9 cellular contexts compared by ENCODE assay signal in genomic region chr17:44968225-44969143, GRCh38. TPM values are rescaled to one million over a fixed set of nuclear protein-coding genes. Genes with fewer than 3 reads are reported as not detected.
DNase-seq lines count a peak whose midpoint lies in the region; ATAC-seq and TF ChIP-seq lines count a peak whose summit lies in the region.
"Had no signal": no experiment of that assay in that cellular context is flagged by ENCODE, and none has a peak within 500 bp of the region (broad histone marks: within the 10 kb centered on the region; RNA-seq: fewer than 3 reads in every experiment).

C1QL1 (minus strand) TSS chr17:44968303; CDS start chr17:44968048, 255 bp downstream.

- no peak within 1 kb of the TSS for H3K27ac ChIP-seq in PC-3 (ENCODE audit: low read length)
- no peak within 1 kb of the TSS for H3K27ac ChIP-seq in naive thymus-derived CD4-positive, alpha-beta T cell (ENCODE audit: low read depth, low read length)
- H3K27ac ChIP-seq: VCaP had no signal

- no peaks in the 10 kb centered on the region for H3K79me2 ChIP-seq in PC-3 (ENCODE audit: low read length)

- H3K4me3 Mint-ChIP-seq in naive thymus-derived CD4-positive, alpha-beta T cell, result peak within 1 kb of the TSS; percentile 64 to 87 (median 78)

- H3K4me2 ChIP-seq in PC-3 (ENCODE audit: low read length), result peak within 1 kb of the TSS; percentile 96

- H3K4me1 ChIP-seq in PC-3 (ENCODE audit: insufficient read depth, low read length), result peaks cover 18% of the 10 kb centered on the region; the same call in 1 of the 2 replicates
- peaks cover 19 to 24% of the 10 kb centered on the region in 2 donors for H3K4me1 ChIP-seq in naive thymus-derived CD4-positive, alpha-beta T cell (ENCODE audit: control insufficient read depth in 2 of 2, insufficient read depth in 2 of 2, low read length in 2 of 2)

- DNase-seq in COLO668 (lab: John Stamatoyannopoulos, UW; ENCODE audit: unreplicated experiment), result peak; percentile 85
- DNase-seq in HuH-7 (ENCODE audit: low spot score), result peak; percentile 99
- peak; percentile 96 for DNase-seq in PC-3
- peak; percentile 90 to 93 for DNase-seq in activated T-cell treated with anti-CD3 and anti-CD28 coated beads, Interleukin-2, amount 50 U/mL, for 48 hours
- peak; percentile 86 for DNase-seq in fibroblast of gingiva (ENCODE audit: low read depth)
- DNase-seq in naive thymus-derived CD4-positive, alpha-beta T cell, result peak; percentile 58 to 93 (median 69)
- DNase-seq in stimulated activated CD8-positive, alpha-beta memory T cell treated with anti-CD3 and anti-CD28 coated beads, Interleukin-7, amount 100 ng/mL, for 4 hours (ENCODE audit: low read depth in 2 of 2), result peak; percentile 64 to 83

- intact Hi-C loops in PC-3 (cut with micrococcal nuclease), result loop anchor here (1.0 kb wide), 1 partner anchor 21 kb away; the partner anchor contains the start of gene KIF18B
- intact Hi-C loops in naive thymus-derived CD4-positive, alpha-beta T cell (cut with micrococcal nuclease), result loop anchor here (1.0 to 5.0 kb wide), 6 partner anchors 21 to 194 kb away; partner anchors contain the start of genes KIF18B (in 2 of the 2), DCAKD (in 1 of the 2), EFTUD2 (in 1 of the 2) and NMT1 (in 1 of the 2)

- H3K9me3 Mint-ChIP-seq in naive thymus-derived CD4-positive, alpha-beta T cell, result peaks cover 0 to 2% (median 0%) of the 10 kb centered on the region in 11 donors

- POLR2A ChIA-PET in PC-3 (lab: Charles Lee; ENCODE audit: unreplicated experiment), result interaction anchor here (0.6 kb wide), 1 partner anchor 19 kb away, joined by 11 read pairs; no protein-coding TSS in a partner anchor
- POLR2A ChIA-PET in naive thymus-derived CD4-positive, alpha-beta T cell (lab: Charles Lee), result no interaction called here

- H3K36me3 ChIP-seq in PC-3 (ENCODE audit: low read depth, low read length), result no peaks in the 10 kb centered on the region
- no peaks in the 10 kb centered on the region for H3K36me3 ChIP-seq in naive thymus-derived CD4-positive, alpha-beta T cell (ENCODE audit: control insufficient read depth in 2 of 3, insufficient read depth in 3 of 3, low read length in 3 of 3)

- H3K36me3 Mint-ChIP-seq in naive thymus-derived CD4-positive, alpha-beta T cell, result peaks cover 0 to 8% (median 0%) of the 10 kb centered on the region in 5 donors

- TF ChIP-seq CTCF in PC-3 (conservative IDR thresholded peaks at IDR 0.05; ENCODE audit: low read depth, low read length), result no peak

- H2AFZ ChIP-seq in PC-3 (ENCODE audit: low read length), result peak within 1 kb of the TSS; percentile 99

- no peaks in the 10 kb centered on the region for H3K9me3 ChIP-seq in PC-3 (ENCODE audit: low read length)
- no peaks in the 10 kb centered on the region for H3K9me3 ChIP-seq in naive thymus-derived CD4-positive, alpha-beta T cell (ENCODE audit: control insufficient read depth in 2 of 3, low read length in 3 of 3)

- H3K9me2 ChIP-seq in PC-3 (replicated peaks; ENCODE audit: low read length), result no peaks in the 10 kb centered on the region

- H3K27me3 Mint-ChIP-seq in naive thymus-derived CD4-positive, alpha-beta T cell, result peaks cover 30 to 84% (median 45%) of the 10 kb centered on the region in 5 donors

- BruUV-seq in PC-3 (replicated peaks; lab: Mats Ljungman, UMichigan), result no TSS peak

- peaks cover 23 to 40% (median 29%) of the 10 kb centered on the region in 7 donors for H3K4me1 Mint-ChIP-seq in naive thymus-derived CD4-positive, alpha-beta T cell

- peak within 1 kb of the TSS; percentile 30; the same call in 1 of the 2 replicates for H3K9ac ChIP-seq in PC-3 (ENCODE audit: low read length)

- H3K27ac Mint-ChIP-seq in naive thymus-derived CD4-positive, alpha-beta T cell, result peak within 1 kb of the TSS in 2 of 9 donors; percentile 16 to 55

- ATAC-seq in GM21447 (IDR thresholded peaks at IDR 0.05; ENCODE audit: unreplicated experiment) (peak; percentile 88), PC-3 (peak; percentile 98)
- ATAC-seq in naive thymus-derived CD4-positive, alpha-beta T cell, result peak; percentile 99

- peaks cover 14% of the 10 kb centered on the region for H3K27me3 ChIP-seq in PC-3 (ENCODE audit: low read length)
- H3K27me3 ChIP-seq in naive thymus-derived CD4-positive, alpha-beta T cell (ENCODE audit: control insufficient read depth in 2 of 2, insufficient read depth in 2 of 2, low read length in 2 of 2), result peaks cover 14 to 21% of the 10 kb centered on the region in 2 donors

- CTCF ChIA-PET in PC-3 (lab: Charles Lee), result interaction anchor here (0.6 to 0.7 kb wide), 10 partner anchors 11 to 408 kb away, joined by 3 to 19 read pairs (median 6); no protein-coding TSS in a partner anchor
- CTCF ChIA-PET in naive thymus-derived CD4-positive, alpha-beta T cell (lab: Charles Lee), result interaction anchor here (1.0 kb wide), 1 partner anchor 167 kb away, joined by 3 read pairs; the partner anchor contains the start of gene ACBD4

- no peaks in the 10 kb centered on the region for H3F3A ChIP-seq in PC-3 (ENCODE audit: low read length, unreplicated experiment)

- no peaks in the 10 kb centered on the region for H4K20me1 ChIP-seq in PC-3 (ENCODE audit: low read length)

- H3K4me3 ChIP-seq in PC-3 (ENCODE audit: low read length), result peak within 1 kb of the TSS; percentile 74
- peak within 1 kb of the TSS; percentile 33 for H3K4me3 ChIP-seq in naive thymus-derived CD4-positive, alpha-beta T cell (ENCODE audit: low read length)

RNA-seq across cellular contexts. Expression of gene C1QL1, which starts in this region (rescaled TPM):
- total RNA-seq in PC-3 (2014; rRNA removed), result 2.8 and 4.1 TPM in 2 replicates
- under 1 TPM in 1 of 5 experiments, not detected in 4; 0.29 TPM for total RNA-seq in naive thymus-derived CD4-positive, alpha-beta T cell
- polyA plus RNA-seq in naive thymus-derived CD4-positive, alpha-beta T cell, result not detected

Comparison
In these comparisons a context has a peak if more than half of its experiments do, and no peak if none do; other contexts are left out.
1. Peak in DNase-seq, ATAC-seq and H3K4me3 ChIP-seq in naive thymus-derived CD4-positive, alpha-beta T cell; RNA of the gene not detected or under 1 TPM.